Comparison of ENCODE assay signal across 8 cellular contexts in genomic region chr17:75455896-75456416, GRCh38. TPM values are rescaled to one million over a fixed set of nuclear protein-coding genes. Genes with fewer than 3 reads are reported as not detected.
DNase-seq lines count a peak whose midpoint lies in the region; ATAC-seq and TF ChIP-seq lines count a peak whose summit lies in the region.

No MANE protein-coding gene starts in this region.

- TF ChIP-seq CTCF in BJ (IDR thresholded peaks at IDR 0.05; ENCODE audit: insufficient read depth, low read depth, low read length) (no peak), SK-N-SH (IDR thresholded peaks at IDR 0.05) (no peak), psoas muscle (IDR thresholded peaks at IDR 0.05) (no peak)

- peak overlapping the region; percentile 95 for H3K4me2 ChIP-seq in SK-N-SH

- H3K27ac ChIP-seq in SK-N-SH (ENCODE audit: low read depth in 2 of 2, low read length in 1 of 2) (peak overlapping the region; percentile 90 to 94), psoas muscle (peak overlapping the region; percentile 98)

- H3F3A ChIP-seq in SK-N-SH (replicated peaks; ENCODE audit: insufficient read depth), result no peaks in the 10 kb centered on the region

- WGBS in SK-N-SH (ENCODE audit: low lambda C conversion rate), result 6% methylated on average over 13 of the region's 13 CpGs
- WGBS in psoas muscle, 3 donors, result 2 to 7% (median 3%) methylated on average over 13 of the region's 13 CpGs

- H3K9ac ChIP-seq in SK-N-SH, result peak overlapping the region; percentile 92

- H3K4me1 ChIP-seq in SK-N-SH (ENCODE audit: control insufficient read depth in 1 of 2, insufficient read depth in 2 of 2, low read depth in 1 of 2, low read length in 1 of 2) (peaks cover 0 to 15% of the 10 kb centered on the region in 2 experiments; a peak in 3 of 4 replicates), psoas muscle (peaks cover 40% of the 10 kb centered on the region)

- POLR2A ChIA-PET in BJ (lab: Charles Lee) (interaction anchor here (0.7 to 0.8 kb wide), 3 partner anchors 23 to 53 kb away, joined by 3 to 4 read pairs (median 3); no protein-coding TSS in a partner anchor), SK-N-SH (lab: Yijun Ruan, JAX) (interaction anchor here (0.7 to 1.6 kb wide), 17 partner anchors 8 to 324 kb away, joined by 3 to 15 read pairs (median 4); partner anchors contain the start of genes GGA3, MRPS7, SMIM5 and TSEN54)

- no peak for DNase-seq in BJ (ENCODE audit: low read depth)
- DNase-seq in SK-N-SH, result peak; percentile 55
- DNase-seq in fibroblast of the conjunctiva (ENCODE audit: low read depth), result peak; percentile 18
- DNase-seq in psoas muscle, result peak; percentile 32 to 62
- no peak for DNase-seq in NCI-H146 (lab: John Stamatoyannopoulos, UW)
- DNase-seq in DMS79 (lab: John Stamatoyannopoulos, UW), result no peak

- no peak for TF ChIP-seq RAD21 in SK-N-SH (IDR thresholded peaks at IDR 0.05; ENCODE audit: low read length)

- CTCF ChIA-PET in BJ (lab: Yijun Ruan, JAX) (interaction anchor here (1.0 to 1.7 kb wide), 6 partner anchors 11 to 61 kb away, joined by 3 to 7 read pairs (median 4); partner anchors contain the start of gene TSEN54), SK-N-SH (lab: Yijun Ruan, JAX) (interaction anchor here (0.7 to 3.4 kb wide), 13 partner anchors 9 to 294 kb away, joined by 3 to 13 read pairs (median 4); partner anchors contain the start of genes MIF4GD, SMIM5 and TSEN54)

- H3K36me3 ChIP-seq in BJ (ENCODE audit: control insufficient read depth, insufficient read depth, low read length) (no peaks in the 10 kb centered on the region), SK-N-SH (replicated peaks in 1 of 2; ENCODE audit: control insufficient read depth in 1 of 2, insufficient read depth in 2 of 2, low read length in 1 of 2) (no peaks in the 10 kb centered on the region), psoas muscle (ENCODE audit: insufficient read depth in 1 of 2, low read depth in 1 of 2) (no peaks in the 10 kb centered on the region)

- H3K9me2 ChIP-seq in SK-N-SH, result no peaks in the 10 kb centered on the region

- H2AFZ ChIP-seq in SK-N-SH (ENCODE audit: low read depth), result peak overlapping the region; percentile 92

- H3K27me3 ChIP-seq in BJ (ENCODE audit: control insufficient read depth, insufficient read depth, low read length) (no peaks in the 10 kb centered on the region), SK-N-SH (ENCODE audit: insufficient read depth) (no peaks in the 10 kb centered on the region), psoas muscle (ENCODE audit: insufficient read depth in 3 of 3, low read length in 2 of 3) (no peaks in the 10 kb centered on the region)

- intact Hi-C loops in psoas muscle (cut with DNase I), result loop anchor here (5.0 kb wide), 2 partner anchors 56 to 61 kb away; partner anchors contain the start of genes CASKIN2 (in 1 of the 2) and TSEN54 (in 1 of the 2)

- peaks cover 36% of the 10 kb centered on the region for H3K79me2 ChIP-seq in SK-N-SH (ENCODE audit: insufficient read depth)

- H3K4me3 ChIP-seq in BJ (ENCODE audit: low read depth, low read length), result peak overlapping the region; percentile 93
- peak overlapping the region; percentile 74 to 82 for H3K4me3 ChIP-seq in SK-N-SH (ENCODE audit: low read depth in 2 of 2, low read length in 1 of 2)
- H3K4me3 ChIP-seq in psoas muscle, result peak overlapping the region; percentile 95

- ATAC-seq in GM21737 (IDR thresholded peaks at IDR 0.05; ENCODE audit: unreplicated experiment) (peak; percentile 4), psoas muscle (peak in 3 of 4 donors; percentile 7 to 34 (median 7)), HG03439 (IDR thresholded peaks at IDR 0.05; ENCODE audit: unreplicated experiment) (no peak)

- H4K20me1 ChIP-seq in SK-N-SH (ENCODE audit: insufficient read depth), result no peaks in the 10 kb centered on the region

- H3K9me3 ChIP-seq in SK-N-SH, result no peaks in the 10 kb centered on the region
- no peaks in the 10 kb centered on the region for H3K9me3 ChIP-seq in psoas muscle

- no peak; a peak in 1 of 4 replicates for TF ChIP-seq EP300 in SK-N-SH (IDR thresholded peaks at IDR 0.05; ENCODE audit: borderline replicate concordance in 1 of 2, low read depth in 1 of 2, low read length in 1 of 2)

TF ChIP-seq in SK-N-SH, 30 proteins besides CTCF, POLR2A, EP300 and RAD21:
- peak; percentile 77 for TF ChIP-seq MXI1 (IDR thresholded peaks at IDR 0.05; ENCODE audit: low read depth, low read length)
- peak; percentile 98 for TF ChIP-seq POLR2AphosphoS5 (IDR thresholded peaks at IDR 0.05; ENCODE audit: low read depth, low read length)
- TF ChIP-seq GATA2 (CRISPR knock-in tag; IDR thresholded peaks at IDR 0.05), result no peak
- TF ChIP-seq JUND (IDR thresholded peaks at IDR 0.05), result no peak
- no peak for TF ChIP-seq RFX5 (IDR thresholded peaks at IDR 0.05; ENCODE audit: low read length)

RNA-seq across cellular contexts. Expression of gene TMEM94, which starts 0.5 kb away (rescaled TPM):
- 14.0 and 35.5 TPM in 2 replicates for polyA plus RNA-seq in BJ (2011; rRNA removed)
- 30.5 and 35.2 TPM in 2 replicates for polyA minus RNA-seq in BJ (2011; rRNA and poly(A)+ RNA removed)
- 68.0 and 89.9 TPM in 2 replicates for polyA plus RNA-seq in SK-N-SH (2012; rRNA removed)
- polyA plus RNA-seq in SK-N-SH (2012; cell fraction: cytosol; rRNA removed), result 20.5 and 37.3 TPM in 2 replicates
- polyA plus RNA-seq in SK-N-SH (2012; cell fraction: nucleus; rRNA removed), result 318 and 375 TPM in 2 replicates
- 10 to 100 TPM; 43.4 to 64.3 (median 49.6) TPM for total RNA-seq in psoas muscle
- 10 to 100 TPM; 18.7 to 48.5 (median 29.6) TPM for polyA plus RNA-seq in psoas muscle

RNA-seq across cellular contexts. Expression of gene GRB2, which starts 50.5 kb away (rescaled TPM):
- 46.5 and 50.7 TPM in 2 replicates for polyA plus RNA-seq in BJ (2011; rRNA removed)
- 17.7 and 19.5 TPM in 2 replicates for polyA minus RNA-seq in BJ (2011; rRNA and poly(A)+ RNA removed)
- 81.6 and 89.6 TPM in 2 replicates for polyA plus RNA-seq in SK-N-SH (2012; rRNA removed)
- 79.2 and 104 TPM in 2 replicates for polyA plus RNA-seq in SK-N-SH (2012; cell fraction: cytosol; rRNA removed)
- 83.6 and 109 TPM in 2 replicates for polyA plus RNA-seq in SK-N-SH (2012; cell fraction: nucleus; rRNA removed)
- total RNA-seq in psoas muscle, result 10 to 100 TPM; 49.1 to 71.6 (median 58.1) TPM
- polyA plus RNA-seq in psoas muscle, result 10 to 100 TPM; 39.5 to 70.9 (median 66.1) TPM

RNA-seq across cellular contexts. Expression of gene CASKIN2, which starts 59.4 kb away (rescaled TPM):
- polyA plus RNA-seq in BJ (2011; rRNA removed) (2.3 and 4.8 TPM in 2 replicates), SK-N-SH (2012; rRNA removed) (5.2 and 6.5 TPM in 2 replicates), psoas muscle (10 to 100 TPM in 1 of 3 donors, 1 to 10 TPM in 2; 8.2 to 11.0 (median 8.9) TPM)
- 10.0 and 10.1 TPM in 2 replicates for polyA minus RNA-seq in BJ (2011; rRNA and poly(A)+ RNA removed)
- polyA plus RNA-seq in SK-N-SH (2012; cell fraction: cytosol; rRNA removed), result 2.3 and 4.5 TPM in 2 replicates
- 18.8 and 32.9 TPM in 2 replicates for polyA plus RNA-seq in SK-N-SH (2012; cell fraction: nucleus; rRNA removed)
- 10 to 100 TPM; 26.3 to 33.5 (median 28.3) TPM for total RNA-seq in psoas muscle

Comparison
In these comparisons a context has a peak if more than half of its experiments do, and no peak if none do; other contexts are left out.
1. DNase-seq: peak in SK-N-SH (single experiment), fibroblast of the conjunctiva (single experiment) and psoas muscle (2 of 2); none in BJ (single experiment), NCI-H146 (single experiment) and DMS79 (single experiment).
2. Peak in every context shown above with its lines, with median percentiles within 50 percentile points of each other: H3K4me3 ChIP-seq.